In the genomic region with DNA sequence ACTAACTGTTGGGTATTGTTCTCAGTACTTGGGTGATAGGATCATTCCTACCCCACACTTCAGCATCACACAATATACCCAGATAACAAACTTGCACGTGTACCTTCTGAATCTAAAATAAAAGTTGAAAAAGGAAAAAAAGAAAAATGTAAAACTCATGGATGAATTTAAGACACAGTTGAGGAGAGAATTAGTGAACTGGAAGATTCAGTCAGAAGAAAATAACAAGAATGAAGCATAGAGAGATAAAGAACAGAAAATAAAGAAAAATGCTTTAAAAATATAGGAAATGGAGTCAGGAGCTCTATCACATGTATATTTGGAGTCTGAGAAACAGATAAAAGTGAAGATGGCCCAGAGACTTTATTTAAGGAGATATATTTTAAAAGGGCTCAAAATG, we compare ENCODE assay signal across 2 cellular contexts.
TF ChIP-seq lines count a peak whose summit lies in the region.

No MANE protein-coding gene starts in this region.

TF ChIP-seq in HEK293, 187 proteins besides CTCF, POLR2A, EP300 and RAD21 (continued from another document):
- TF ChIP-seq, protein P1, sequence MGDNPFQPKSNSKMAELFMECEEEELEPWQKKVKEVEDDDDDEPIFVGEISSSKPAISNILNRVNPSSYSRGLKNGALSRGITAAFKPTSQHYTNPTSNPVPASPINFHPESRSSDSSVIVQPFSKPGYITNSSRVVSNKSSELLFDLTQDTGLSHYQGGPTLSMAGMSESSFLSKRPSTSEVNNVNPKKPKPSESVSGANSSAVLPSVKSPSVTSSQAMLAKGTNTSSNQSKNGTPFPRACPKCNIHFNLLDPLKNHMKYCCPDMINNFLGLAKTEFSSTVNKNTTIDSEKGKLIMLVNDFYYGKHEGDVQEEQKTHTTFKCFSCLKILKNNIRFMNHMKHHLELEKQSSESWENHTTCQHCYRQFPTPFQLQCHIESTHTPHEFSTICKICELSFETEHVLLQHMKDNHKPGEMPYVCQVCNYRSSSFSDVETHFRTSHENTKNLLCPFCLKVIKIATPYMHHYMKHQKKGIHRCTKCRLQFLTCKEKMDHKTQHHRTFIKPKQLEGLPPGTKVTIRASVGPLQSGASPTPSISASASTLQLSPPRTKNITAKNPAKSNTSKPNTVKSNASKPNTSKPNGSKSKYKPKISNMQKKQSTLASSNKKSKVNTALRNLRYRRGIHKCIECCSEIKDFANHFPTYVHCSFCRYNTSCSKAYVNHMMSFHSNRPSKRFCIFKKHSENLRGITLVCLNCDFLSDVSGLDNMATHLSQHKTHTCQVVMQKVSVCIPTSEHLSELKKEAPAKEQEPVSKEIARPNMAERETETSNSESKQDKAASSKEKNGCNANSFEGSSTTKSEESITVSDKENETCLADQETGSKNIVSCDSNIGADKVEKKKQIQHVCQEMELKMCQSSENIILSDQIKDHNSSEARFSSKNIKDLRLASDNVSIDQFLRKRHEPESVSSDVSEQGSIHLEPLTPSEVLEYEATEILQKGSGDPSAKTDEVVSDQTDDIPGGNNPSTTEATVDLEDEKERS (tag by site-specific recombination; IDR thresholded peaks at IDR 0.05): 0 out of 2 replicates have a peak, but pooled peaks have one; percentile 29
TF ChIP-seq in HEK293: peak in this region for 2.

TF ChIP-seq in H1, 55 proteins besides CTCF, POLR2A, EP300 and RAD21 (continued from another document):
- TF ChIP-seq, protein P2, sequence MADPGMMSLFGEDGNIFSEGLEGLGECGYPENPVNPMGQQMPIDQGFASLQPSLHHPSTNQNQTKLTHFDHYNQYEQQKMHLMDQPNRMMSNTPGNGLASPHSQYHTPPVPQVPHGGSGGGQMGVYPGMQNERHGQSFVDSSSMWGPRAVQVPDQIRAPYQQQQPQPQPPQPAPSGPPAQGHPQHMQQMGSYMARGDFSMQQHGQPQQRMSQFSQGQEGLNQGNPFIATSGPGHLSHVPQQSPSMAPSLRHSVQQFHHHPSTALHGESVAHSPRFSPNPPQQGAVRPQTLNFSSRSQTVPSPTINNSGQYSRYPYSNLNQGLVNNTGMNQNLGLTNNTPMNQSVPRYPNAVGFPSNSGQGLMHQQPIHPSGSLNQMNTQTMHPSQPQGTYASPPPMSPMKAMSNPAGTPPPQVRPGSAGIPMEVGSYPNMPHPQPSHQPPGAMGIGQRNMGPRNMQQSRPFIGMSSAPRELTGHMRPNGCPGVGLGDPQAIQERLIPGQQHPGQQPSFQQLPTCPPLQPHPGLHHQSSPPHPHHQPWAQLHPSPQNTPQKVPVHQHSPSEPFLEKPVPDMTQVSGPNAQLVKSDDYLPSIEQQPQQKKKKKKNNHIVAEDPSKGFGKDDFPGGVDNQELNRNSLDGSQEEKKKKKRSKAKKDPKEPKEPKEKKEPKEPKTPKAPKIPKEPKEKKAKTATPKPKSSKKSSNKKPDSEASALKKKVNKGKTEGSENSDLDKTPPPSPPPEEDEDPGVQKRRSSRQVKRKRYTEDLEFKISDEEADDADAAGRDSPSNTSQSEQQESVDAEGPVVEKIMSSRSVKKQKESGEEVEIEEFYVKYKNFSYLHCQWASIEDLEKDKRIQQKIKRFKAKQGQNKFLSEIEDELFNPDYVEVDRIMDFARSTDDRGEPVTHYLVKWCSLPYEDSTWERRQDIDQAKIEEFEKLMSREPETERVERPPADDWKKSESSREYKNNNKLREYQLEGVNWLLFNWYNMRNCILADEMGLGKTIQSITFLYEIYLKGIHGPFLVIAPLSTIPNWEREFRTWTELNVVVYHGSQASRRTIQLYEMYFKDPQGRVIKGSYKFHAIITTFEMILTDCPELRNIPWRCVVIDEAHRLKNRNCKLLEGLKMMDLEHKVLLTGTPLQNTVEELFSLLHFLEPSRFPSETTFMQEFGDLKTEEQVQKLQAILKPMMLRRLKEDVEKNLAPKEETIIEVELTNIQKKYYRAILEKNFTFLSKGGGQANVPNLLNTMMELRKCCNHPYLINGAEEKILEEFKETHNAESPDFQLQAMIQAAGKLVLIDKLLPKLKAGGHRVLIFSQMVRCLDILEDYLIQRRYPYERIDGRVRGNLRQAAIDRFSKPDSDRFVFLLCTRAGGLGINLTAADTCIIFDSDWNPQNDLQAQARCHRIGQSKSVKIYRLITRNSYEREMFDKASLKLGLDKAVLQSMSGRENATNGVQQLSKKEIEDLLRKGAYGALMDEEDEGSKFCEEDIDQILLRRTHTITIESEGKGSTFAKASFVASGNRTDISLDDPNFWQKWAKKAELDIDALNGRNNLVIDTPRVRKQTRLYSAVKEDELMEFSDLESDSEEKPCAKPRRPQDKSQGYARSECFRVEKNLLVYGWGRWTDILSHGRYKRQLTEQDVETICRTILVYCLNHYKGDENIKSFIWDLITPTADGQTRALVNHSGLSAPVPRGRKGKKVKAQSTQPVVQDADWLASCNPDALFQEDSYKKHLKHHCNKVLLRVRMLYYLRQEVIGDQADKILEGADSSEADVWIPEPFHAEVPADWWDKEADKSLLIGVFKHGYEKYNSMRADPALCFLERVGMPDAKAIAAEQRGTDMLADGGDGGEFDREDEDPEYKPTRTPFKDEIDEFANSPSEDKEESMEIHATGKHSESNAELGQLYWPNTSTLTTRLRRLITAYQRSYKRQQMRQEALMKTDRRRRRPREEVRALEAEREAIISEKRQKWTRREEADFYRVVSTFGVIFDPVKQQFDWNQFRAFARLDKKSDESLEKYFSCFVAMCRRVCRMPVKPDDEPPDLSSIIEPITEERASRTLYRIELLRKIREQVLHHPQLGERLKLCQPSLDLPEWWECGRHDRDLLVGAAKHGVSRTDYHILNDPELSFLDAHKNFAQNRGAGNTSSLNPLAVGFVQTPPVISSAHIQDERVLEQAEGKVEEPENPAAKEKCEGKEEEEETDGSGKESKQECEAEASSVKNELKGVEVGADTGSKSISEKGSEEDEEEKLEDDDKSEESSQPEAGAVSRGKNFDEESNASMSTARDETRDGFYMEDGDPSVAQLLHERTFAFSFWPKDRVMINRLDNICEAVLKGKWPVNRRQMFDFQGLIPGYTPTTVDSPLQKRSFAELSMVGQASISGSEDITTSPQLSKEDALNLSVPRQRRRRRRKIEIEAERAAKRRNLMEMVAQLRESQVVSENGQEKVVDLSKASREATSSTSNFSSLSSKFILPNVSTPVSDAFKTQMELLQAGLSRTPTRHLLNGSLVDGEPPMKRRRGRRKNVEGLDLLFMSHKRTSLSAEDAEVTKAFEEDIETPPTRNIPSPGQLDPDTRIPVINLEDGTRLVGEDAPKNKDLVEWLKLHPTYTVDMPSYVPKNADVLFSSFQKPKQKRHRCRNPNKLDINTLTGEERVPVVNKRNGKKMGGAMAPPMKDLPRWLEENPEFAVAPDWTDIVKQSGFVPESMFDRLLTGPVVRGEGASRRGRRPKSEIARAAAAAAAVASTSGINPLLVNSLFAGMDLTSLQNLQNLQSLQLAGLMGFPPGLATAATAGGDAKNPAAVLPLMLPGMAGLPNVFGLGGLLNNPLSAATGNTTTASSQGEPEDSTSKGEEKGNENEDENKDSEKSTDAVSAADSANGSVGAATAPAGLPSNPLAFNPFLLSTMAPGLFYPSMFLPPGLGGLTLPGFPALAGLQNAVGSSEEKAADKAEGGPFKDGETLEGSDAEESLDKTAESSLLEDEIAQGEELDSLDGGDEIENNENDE (IDR thresholded peaks at IDR 0.05; ENCODE audit: insufficient replicate concordance, low read length): no peak
- TF ChIP-seq CREB1 (IDR thresholded peaks at IDR 0.05) (no peak), TAF1 (IDR thresholded peaks at IDR 0.05; ENCODE audit: low read depth, low read length) (no peak), SP2 (IDR thresholded peaks at IDR 0.05; ENCODE audit: low read length) (no peak), JUND (IDR thresholded peaks at IDR 0.05; ENCODE audit: low read length) (no peak), CHD1 (IDR thresholded peaks at IDR 0.05; ENCODE audit: low read depth, low read length) (no peak), NANOG (IDR thresholded peaks at IDR 0.05; ENCODE audit: insufficient read depth, low read depth, low read length, poor library complexity, severe bottlenecking) (no peak), SP4 (IDR thresholded peaks at IDR 0.05; ENCODE audit: low read length) (no peak), SIX5 (IDR thresholded peaks at IDR 0.05; ENCODE audit: low read depth, low read length) (no peak), CHD2 (IDR thresholded peaks at IDR 0.05; ENCODE audit: low read length) (no peak), SAP30 (IDR thresholded peaks at IDR 0.05; ENCODE audit: insufficient read depth, insufficient replicate concordance, low read length) (no peak), HDAC2 (IDR thresholded peaks at IDR 0.05; ENCODE audit: borderline replicate concordance in 1 of 2, low read depth in 2 of 2, low read length in 2 of 2) (peak in 1 of 2 experiments; percentile 63; a peak in 1 of 4 replicates)
- TF ChIP-seq, protein P3, sequence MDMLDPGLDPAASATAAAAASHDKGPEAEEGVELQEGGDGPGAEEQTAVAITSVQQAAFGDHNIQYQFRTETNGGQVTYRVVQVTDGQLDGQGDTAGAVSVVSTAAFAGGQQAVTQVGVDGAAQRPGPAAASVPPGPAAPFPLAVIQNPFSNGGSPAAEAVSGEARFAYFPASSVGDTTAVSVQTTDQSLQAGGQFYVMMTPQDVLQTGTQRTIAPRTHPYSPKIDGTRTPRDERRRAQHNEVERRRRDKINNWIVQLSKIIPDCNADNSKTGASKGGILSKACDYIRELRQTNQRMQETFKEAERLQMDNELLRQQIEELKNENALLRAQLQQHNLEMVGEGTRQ (IDR thresholded peaks at IDR 0.05; ENCODE audit: low read length): no peak
